In the genomic region with DNA sequence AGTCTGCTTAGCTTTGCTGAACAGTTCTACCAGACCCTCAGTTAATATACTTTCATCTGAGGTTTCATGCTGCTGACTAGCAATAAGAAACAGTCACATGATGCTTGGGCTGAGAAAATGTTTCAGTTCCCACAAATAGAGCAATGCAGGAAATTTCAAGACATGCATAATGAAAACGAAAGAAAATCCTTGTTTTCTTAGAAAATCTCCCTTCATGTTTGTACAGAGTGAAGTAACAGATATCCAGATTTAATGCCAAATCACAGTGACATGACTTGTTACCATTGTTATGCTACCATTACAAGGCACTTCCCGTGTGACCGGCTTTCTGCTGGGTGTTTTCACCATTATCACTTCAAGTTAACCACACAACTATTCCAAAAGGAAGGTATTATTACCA, we compare ENCODE assay signal across 1 cellular context.
TF ChIP-seq lines count a peak whose summit lies in the region.

No MANE protein-coding gene starts in this region.

TF ChIP-seq in GM12878, 131 proteins besides CTCF, POLR2A, EP300 and RAD21 (continued from another document):
- TF ChIP-seq, protein P1, sequence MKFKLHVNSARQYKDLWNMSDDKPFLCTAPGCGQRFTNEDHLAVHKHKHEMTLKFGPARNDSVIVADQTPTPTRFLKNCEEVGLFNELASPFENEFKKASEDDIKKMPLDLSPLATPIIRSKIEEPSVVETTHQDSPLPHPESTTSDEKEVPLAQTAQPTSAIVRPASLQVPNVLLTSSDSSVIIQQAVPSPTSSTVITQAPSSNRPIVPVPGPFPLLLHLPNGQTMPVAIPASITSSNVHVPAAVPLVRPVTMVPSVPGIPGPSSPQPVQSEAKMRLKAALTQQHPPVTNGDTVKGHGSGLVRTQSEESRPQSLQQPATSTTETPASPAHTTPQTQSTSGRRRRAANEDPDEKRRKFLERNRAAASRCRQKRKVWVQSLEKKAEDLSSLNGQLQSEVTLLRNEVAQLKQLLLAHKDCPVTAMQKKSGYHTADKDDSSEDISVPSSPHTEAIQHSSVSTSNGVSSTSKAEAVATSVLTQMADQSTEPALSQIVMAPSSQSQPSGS (IDR thresholded peaks at IDR 0.05; ENCODE audit: low read length): 0 out of 2 replicates have a peak, but pooled peaks have one; percentile 22
- no peak for TF ChIP-seq EGR1 (IDR thresholded peaks at IDR 0.05; ENCODE audit: borderline replicate concordance in 1 of 2, low read depth in 2 of 2, low read length in 2 of 2)
- TF ChIP-seq RAD51 (IDR thresholded peaks at IDR 0.05): peak; percentile 92
- TF ChIP-seq, protein P2, sequence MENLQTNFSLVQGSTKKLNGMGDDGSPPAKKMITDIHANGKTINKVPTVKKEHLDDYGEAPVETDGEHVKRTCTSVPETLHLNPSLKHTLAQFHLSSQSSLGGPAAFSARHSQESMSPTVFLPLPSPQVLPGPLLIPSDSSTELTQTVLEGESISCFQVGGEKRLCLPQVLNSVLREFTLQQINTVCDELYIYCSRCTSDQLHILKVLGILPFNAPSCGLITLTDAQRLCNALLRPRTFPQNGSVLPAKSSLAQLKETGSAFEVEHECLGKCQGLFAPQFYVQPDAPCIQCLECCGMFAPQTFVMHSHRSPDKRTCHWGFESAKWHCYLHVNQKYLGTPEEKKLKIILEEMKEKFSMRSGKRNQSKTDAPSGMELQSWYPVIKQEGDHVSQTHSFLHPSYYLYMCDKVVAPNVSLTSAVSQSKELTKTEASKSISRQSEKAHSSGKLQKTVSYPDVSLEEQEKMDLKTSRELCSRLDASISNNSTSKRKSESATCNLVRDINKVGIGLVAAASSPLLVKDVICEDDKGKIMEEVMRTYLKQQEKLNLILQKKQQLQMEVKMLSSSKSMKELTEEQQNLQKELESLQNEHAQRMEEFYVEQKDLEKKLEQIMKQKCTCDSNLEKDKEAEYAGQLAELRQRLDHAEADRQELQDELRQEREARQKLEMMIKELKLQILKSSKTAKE (IDR thresholded peaks at IDR 0.05; ENCODE audit: low read depth, poor library complexity, severe bottlenecking): peak; percentile 21
- no peak for TF ChIP-seq STAT1 (conservative IDR thresholded peaks at IDR 0.05)
- TF ChIP-seq POU2F2 (IDR thresholded peaks at IDR 0.05; ENCODE audit: borderline replicate concordance, low read depth, low read length): peak; percentile 58; the same call in 1 of the 3 replicates
